Comparison of ENCODE assay signal across 8 cellular contexts in genomic region chr10:23368816-23369640, GRCh38. TPM values are rescaled to one million over a fixed set of nuclear protein-coding genes. Genes with fewer than 3 reads are reported as not detected.
DNase-seq lines count a peak whose midpoint lies in the region; ATAC-seq and TF ChIP-seq lines count a peak whose summit lies in the region.

No MANE protein-coding gene starts in this region.

- no peak overlapping the region for H3K4me2 ChIP-seq in smooth muscle cell

- WGBS in thyroid gland, 2 donors, result 42 to 52% methylated on average over 7 of the region's 7 CpGs
- 79% methylated on average over 7 of the region's 7 CpGs for WGBS in smooth muscle cell (ENCODE audit: low lambda C conversion rate)
- 39% methylated on average over 7 of the region's 7 CpGs for WGBS in right lobe of liver (ENCODE audit: insufficient coverage, low coverage, low lambda C conversion rate, missing lambda C conversion rate)

- TF ChIP-seq CTCF in RWPE2 (IDR thresholded peaks at IDR 0.05; ENCODE audit: poor library complexity, severe bottlenecking), result no peak
- no peak for TF ChIP-seq CTCF in thyroid gland (IDR thresholded peaks at IDR 0.05)
- TF ChIP-seq CTCF in smooth muscle cell (IDR thresholded peaks at IDR 0.05; ENCODE audit: borderline replicate concordance, insufficient read depth, poor library complexity, severe bottlenecking), result no peak
- no peak for TF ChIP-seq CTCF in right lobe of liver (IDR thresholded peaks at IDR 0.05)

- no peaks in the 10 kb centered on the region for H4K20me1 ChIP-seq in smooth muscle cell (ENCODE audit: low read depth)

- DNase-seq in left ventricle myocardium superior (no peak), Right ventricle myocardium inferior (ENCODE audit: missing footprints) (no peak), RWPE2 (ENCODE audit: low spot score) (no peak), thyroid gland (no peak), NCI-H2081 treated with DMSO at 0.1 percent for 48 hours (lab: John Stamatoyannopoulos, UW) (no peak), smooth muscle cell (lab: John Stamatoyannopoulos, UW; ENCODE audit: unreplicated experiment) (no peak), right lobe of liver (no peak)

- peak overlapping the region; percentile 28 for H3K27ac ChIP-seq in RWPE2 (ENCODE audit: poor library complexity, severe bottlenecking)
- H3K27ac ChIP-seq in thyroid gland, result peak overlapping the region; percentile 70 to 84 (median 78)
- H3K27ac ChIP-seq in smooth muscle cell (ENCODE audit: low read depth), result no peak overlapping the region
- H3K27ac ChIP-seq in right lobe of liver, result no peak overlapping the region

- H3K27me3 ChIP-seq in RWPE2 (ENCODE audit: insufficient read depth, poor library complexity, severe bottlenecking), result no peaks in the 10 kb centered on the region
- no peaks in the 10 kb centered on the region for H3K27me3 ChIP-seq in thyroid gland
- H3K27me3 ChIP-seq in smooth muscle cell (ENCODE audit: low read depth), result no peaks in the 10 kb centered on the region
- no peaks in the 10 kb centered on the region for H3K27me3 ChIP-seq in right lobe of liver

- H3F3A ChIP-seq in smooth muscle cell (ENCODE audit: low read depth), result no peaks in the 10 kb centered on the region

- intact Hi-C loops in left ventricle myocardium superior (cut with micrococcal nuclease) (no loop called here), Right ventricle myocardium inferior (cut with DNase I) (no loop called here), thyroid gland (cut with DNase I) (loop anchor here (10.0 kb wide), 1 partner anchor 66 kb away; the partner anchor contains the start of gene OTUD1), right lobe of liver (cut with DNase I) (no loop called here)

- no peaks in the 10 kb centered on the region for H3K79me2 ChIP-seq in smooth muscle cell (ENCODE audit: low read depth)

- H3K9me3 ChIP-seq in RWPE2 (ENCODE audit: severe bottlenecking) (peaks cover 5% of the 10 kb centered on the region), thyroid gland (no peaks in the 10 kb centered on the region), smooth muscle cell (replicated peaks; ENCODE audit: low read depth) (no peaks in the 10 kb centered on the region), right lobe of liver (no peaks in the 10 kb centered on the region)

- ATAC-seq in left ventricle myocardium superior (peak; percentile 51), Right ventricle myocardium inferior (no peak), HG02970 (IDR thresholded peaks at IDR 0.05; ENCODE audit: low FRiP score, unreplicated experiment) (peak; percentile 67), RWPE2 (ENCODE audit: low read depth) (no peak), right lobe of liver (no peak)

- TF ChIP-seq POLR2A in thyroid gland (IDR thresholded peaks at IDR 0.05) (no peak), right lobe of liver (IDR thresholded peaks at IDR 0.05) (no peak)

- H2AFZ ChIP-seq in smooth muscle cell (ENCODE audit: low read depth), result no peak overlapping the region

- H3K36me3 ChIP-seq in RWPE2 (ENCODE audit: low read depth), result no peaks in the 10 kb centered on the region
- no peaks in the 10 kb centered on the region for H3K36me3 ChIP-seq in thyroid gland
- H3K36me3 ChIP-seq in smooth muscle cell (ENCODE audit: low read depth), result no peaks in the 10 kb centered on the region
- H3K36me3 ChIP-seq in right lobe of liver, result no peaks in the 10 kb centered on the region

- H3K4me3 ChIP-seq in RWPE2 (ENCODE audit: severe bottlenecking), result no peak overlapping the region
- H3K4me3 ChIP-seq in thyroid gland (replicated peaks in 1 of 3), result no peak overlapping the region
- H3K4me3 ChIP-seq in smooth muscle cell, result no peak overlapping the region
- no peak overlapping the region for H3K4me3 ChIP-seq in right lobe of liver

- no peak overlapping the region for H3K9ac ChIP-seq in smooth muscle cell (ENCODE audit: low read depth)

- H3K4me1 ChIP-seq in RWPE2 (ENCODE audit: insufficient read depth, poor library complexity, severe bottlenecking), result peaks cover 31% of the 10 kb centered on the region
- peaks cover 5 to 19% of the 10 kb centered on the region in 2 donors for H3K4me1 ChIP-seq in thyroid gland
- no peaks in the 10 kb centered on the region for H3K4me1 ChIP-seq in smooth muscle cell (ENCODE audit: low read depth)
- no peaks in the 10 kb centered on the region for H3K4me1 ChIP-seq in right lobe of liver

RNA-seq across cellular contexts. Expression of gene C10orf67, which starts 24.4 kb away (rescaled TPM):
- total RNA-seq in left ventricle myocardium superior (0.62 TPM), Right ventricle myocardium inferior (0.51 TPM), thyroid gland (under 1 TPM in 3 of 4 donors, not detected in 1; 0.13 to 0.98 (median 0.54) TPM), smooth muscle cell (not detected in 2 replicates), right lobe of liver (not detected)
- not detected in 2 replicates for polyA plus RNA-seq in smooth muscle cell

Comparison
In these comparisons a context has a peak if more than half of its experiments do, and no peak if none do; other contexts are left out.
1. ATAC-seq: peak in left ventricle myocardium superior (single experiment) and HG02970 (single experiment); none in Right ventricle myocardium inferior (single experiment), RWPE2 (single experiment) and right lobe of liver (0 of 4).
2. H3K27ac ChIP-seq: peak in RWPE2 (single experiment) and thyroid gland (3 of 3); none in smooth muscle cell (single experiment) and right lobe of liver (0 of 3).